20 cellular contexts compared by ENCODE assay signal in the genomic region with DNA sequence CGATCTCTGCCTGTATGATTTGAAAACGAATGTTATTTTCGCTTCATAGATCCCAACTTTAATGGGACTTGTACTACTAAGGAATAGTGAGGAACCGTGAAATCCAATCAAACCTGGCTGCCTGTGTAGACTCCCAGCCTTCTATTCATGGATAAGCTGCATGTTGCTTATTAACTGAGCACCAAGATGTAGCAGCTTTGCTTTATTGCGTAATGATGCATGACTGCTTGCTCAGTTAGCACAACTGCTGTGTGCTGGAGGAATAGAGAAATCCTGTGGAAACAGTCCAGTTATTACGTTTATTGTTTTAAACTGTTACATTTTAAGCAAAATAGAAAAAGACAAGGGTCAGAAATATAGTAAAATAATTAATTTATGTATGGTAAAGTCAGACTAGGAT.
DNase-seq lines count a peak whose midpoint lies in the region; ATAC-seq, FAIRE-seq and TF ChIP-seq lines count a peak whose summit lies in the region.
"Had no signal": no experiment of that assay in that cellular context is flagged by ENCODE, and none has a peak within 500 bp of the region (broad histone marks: within the 10 kb centered on the region; RNA-seq: fewer than 3 reads in every experiment).

No MANE protein-coding gene starts in this region.

- H3K36me3 ChIP-seq in BLaER1 (no peaks in the 10 kb centered on the region), H1 (ENCODE audit: control insufficient read depth in 2 of 4, insufficient read depth in 4 of 4, low read length in 3 of 4) (no peaks in the 10 kb centered on the region), HepG2 (replicated peaks in 1 of 2; ENCODE audit: control insufficient read depth in 1 of 2, insufficient read depth in 2 of 2, low read length in 2 of 2) (no peaks in the 10 kb centered on the region)
- H3K36me3 ChIP-seq: BE2C, colonic mucosa, vagina had no signal

- H3K79me1 ChIP-seq in H1 (ENCODE audit: low read depth, low read length), result no peaks in the 10 kb centered on the region

- no peak overlapping the region for H3K23ac ChIP-seq in H1 (ENCODE audit: insufficient read length)

- H3K14ac ChIP-seq in H1 (ENCODE audit: insufficient read length), result no peak overlapping the region

- CTCF ChIA-PET in H1 (lab: Charles Lee; ENCODE audit: partially characterized antibody) (interaction anchor here (0.6 to 1.1 kb wide), 2 partner anchors 12 to 37 kb away, joined by 3 read pairs; no protein-coding TSS in a partner anchor), HepG2 (lab: Yijun Ruan, JAX; ENCODE audit: low intra/inter-chr PET ratio, low total read pairs) (no interaction called here), WTC11 (lab: Charles Lee) (no interaction called here)

- no peak for TF ChIP-seq POLR2A in H1 (IDR thresholded peaks at IDR 0.05; ENCODE audit: control extremely low read depth in 1 of 2, low read depth in 2 of 2, low read length in 2 of 2)
- TF ChIP-seq POLR2A in HepG2 (IDR thresholded peaks at IDR 0.05; ENCODE audit: insufficient read depth in 1 of 2, low read depth in 2 of 2, low read length in 2 of 2), result no peak

- H3K4me2 ChIP-seq in BLaER1 (peak overlapping the region; percentile 81), H1 (ENCODE audit: insufficient read depth in 1 of 2, low read depth in 2 of 2, low read length in 2 of 2) (no peak overlapping the region), HepG2 (ENCODE audit: low read depth, low read length) (no peak overlapping the region)

- H3K9me3 Mint-ChIP-seq in WTC11, result peaks cover 10% of the 10 kb centered on the region

- in situ Hi-C loops in HepG2 (cut with HindIII; ENCODE audit: extremely low pct_ligation_motif_present, low pct_unique_long_range_greater_than_20kb), result no loop called here

- H3K27me3 ChIP-seq in BLaER1 (no peaks in the 10 kb centered on the region), H1 (replicated peaks in 1 of 4; ENCODE audit: control insufficient read depth in 3 of 4, extremely low read depth in 1 of 4, insufficient read depth in 3 of 4, low read length in 3 of 4) (no peaks in the 10 kb centered on the region), HepG2 (ENCODE audit: control insufficient read depth in 1 of 2, insufficient read depth in 2 of 2, low read length in 2 of 2) (peaks cover under 1 to 2% of the 10 kb centered on the region in 2 experiments; a peak in 3 of 5 replicates)
- H3K27me3 ChIP-seq: BE2C, colonic mucosa, vagina had no signal

- H3K9ac ChIP-seq in BLaER1 (no peak overlapping the region), H1 (replicated peaks in 1 of 4; ENCODE audit: extremely low read depth in 1 of 4, low read depth in 3 of 4, low read length in 3 of 4) (no peak overlapping the region), HepG2 (ENCODE audit: insufficient read depth, low read depth, low read length) (no peak overlapping the region)

- H3K4me3 ChIP-seq in BLaER1, result no peak overlapping the region
- no peak overlapping the region for H3K4me3 ChIP-seq in H1 (ENCODE audit: extremely low read depth in 1 of 4, insufficient read depth in 2 of 4, low read depth in 3 of 4, low read length in 4 of 4)
- no peak overlapping the region for H3K4me3 ChIP-seq in HepG2 (replicated peaks in 1 of 3; ENCODE audit: insufficient read depth in 1 of 3, low read depth in 2 of 3, low read length in 3 of 3)
- H3K4me3 ChIP-seq: colonic mucosa, vagina had no signal

- FAIRE-seq in H1 (lab: Jason Lieb, UNC) (no peak), HepG2 (lab: Jason Lieb, UNC) (no peak)
- FAIRE-seq: endothelial cell of umbilical vein had no signal

- POLR2A ChIA-PET in H1 (lab: Charles Lee; ENCODE audit: partially characterized antibody) (no interaction called here), HepG2 (lab: Yijun Ruan, JAX) (no interaction called here), WTC11 (lab: Charles Lee) (no interaction called here)

- H3K27ac Mint-ChIP-seq in WTC11, result no peak overlapping the region
- H3K27ac Mint-ChIP-seq: progenitor cell of endocrine pancreas had no signal

- WGBS in H1 (ENCODE audit: extremely low coverage in 1 of 2, insufficient coverage in 1 of 2, insufficient read length in 1 of 2, insufficient replicate concordance in 2 of 2, low coverage in 1 of 2, low lambda C conversion rate in 2 of 2, missing lambda C conversion rate in 1 of 2), 2 experiments, result 91% methylated on average over 6 of the region's 6 CpGs; no CpG with 5 or more reads in 1 of the 2 experiments
- 18% methylated on average over 6 of the region's 6 CpGs for WGBS in HepG2 (ENCODE audit: low lambda C conversion rate)

- H3K79me2 ChIP-seq in H1 (ENCODE audit: control insufficient read depth in 1 of 2, insufficient read depth in 2 of 2, low read length in 2 of 2), result no peaks in the 10 kb centered on the region
- no peaks in the 10 kb centered on the region for H3K79me2 ChIP-seq in HepG2 (ENCODE audit: insufficient read depth, low read length)

- H3K27ac ChIP-seq in BLaER1 (peak overlapping the region; percentile 79), H1 (ENCODE audit: low read depth, low read length) (no peak overlapping the region), HepG2 (ENCODE audit: extremely low read length, insufficient read depth, low read length) (no peak overlapping the region)
- H3K27ac ChIP-seq: colonic mucosa, vagina had no signal

- H2BK15ac ChIP-seq in H1 (ENCODE audit: low read length), result peak overlapping the region; percentile 47; the same call in 1 of the 2 replicates

- no peak overlapping the region for H2BK12ac ChIP-seq in H1 (ENCODE audit: low read depth, low read length)

- TF ChIP-seq EP300 in H1 (IDR thresholded peaks at IDR 0.05; ENCODE audit: borderline replicate concordance in 1 of 2, low read depth in 2 of 2, low read length in 2 of 2) (no peak), HepG2 (IDR thresholded peaks at IDR 0.05; ENCODE audit: low read depth in 2 of 2, low read length in 2 of 2) (no peak), HepG2 (CRISPR knock-in tag; IDR thresholded peaks at IDR 0.05; ENCODE audit: borderline replicate concordance) (no peak)

- no peak overlapping the region for H3K18ac ChIP-seq in H1 (ENCODE audit: extremely low read depth, low read length)

- ATAC-seq in HepG2 (no peak), WTC11 (no peak), HG02759 (IDR thresholded peaks at IDR 0.05; ENCODE audit: unreplicated experiment) (no peak)
- ATAC-seq: Right ventricle myocardium inferior had no signal

- H3K4me1 ChIP-seq in BLaER1 (peaks cover 91% of the 10 kb centered on the region), H1 (replicated peaks in 1 of 4; ENCODE audit: control insufficient read depth in 3 of 4, insufficient read depth in 4 of 4, low read length in 3 of 4) (peaks cover 0 to 2% (median 0%) of the 10 kb centered on the region in 4 experiments; a peak in 2 of 7 replicates), HepG2 (ENCODE audit: insufficient read depth, low read length) (no peaks in the 10 kb centered on the region)
- H3K4me1 ChIP-seq: BE2C, colonic mucosa, vagina had no signal

- intact Hi-C loops in HepG2 (cut with micrococcal nuclease; ENCODE audit: unreplicated experiment), result no loop called here

- peaks cover 10% of the 10 kb centered on the region for H3K27me3 Mint-ChIP-seq in WTC11 (ENCODE audit: low read depth)

- H3K9me3 ChIP-seq in BLaER1, result peaks cover 5% of the 10 kb centered on the region; the same call in 1 of the 2 replicates
- peaks cover 0 to 2% of the 10 kb centered on the region in 2 experiments; a peak in 1 of 4 replicates for H3K9me3 ChIP-seq in H1 (ENCODE audit: insufficient read depth in 2 of 2, low read depth in 1 of 2, low read length in 1 of 2)
- H3K9me3 ChIP-seq in HepG2 (ENCODE audit: low read length), result no peaks in the 10 kb centered on the region
- H3K9me3 ChIP-seq: BE2C, colonic mucosa, vagina had no signal

- TF ChIP-seq CTCF in H1 (IDR thresholded peaks at IDR 0.05; ENCODE audit: control extremely low read depth in 1 of 3, insufficient read depth in 1 of 3, low read depth in 1 of 3, low read length in 3 of 3), result no peak
- TF ChIP-seq CTCF in HepG2 (CRISPR knock-in tag; IDR thresholded peaks at IDR 0.05), result no peak
- no peak for TF ChIP-seq CTCF in WTC11 (IDR thresholded peaks at IDR 0.05)

- H4K20me1 ChIP-seq in BLaER1 (no peaks in the 10 kb centered on the region), H1 (replicated peaks in 1 of 2; ENCODE audit: control insufficient read depth in 1 of 2, insufficient read depth in 2 of 2, low read length in 2 of 2) (no peaks in the 10 kb centered on the region), HepG2 (ENCODE audit: insufficient read depth, low read length) (no peaks in the 10 kb centered on the region)

- DNase-seq in MV-4-11 (lab: John Stamatoyannopoulos, UW) (peak; percentile 36), H1 (ENCODE audit: low read depth in 1 of 2, low spot score in 2 of 2) (no peak), HepG2 (ENCODE audit: low spot score) (peak; percentile 5), WTC11 (ENCODE audit: low spot score) (no peak)
- DNase-seq in activated CD4-positive, CD25-positive, alpha-beta regulatory T cell (lab: John Stamatoyannopoulos, UW), result no peak
- no peak for DNase-seq in stimulated activated CD4-positive, alpha-beta T cell treated with anti-CD3 and anti-CD28 coated beads, Interleukin-15, amount 100 ng/mL, for 24 hours
- DNase-seq: activated CD4-positive, alpha-beta T cell treated with anti-CD3 and anti-CD28 coated beads for 4 hours; activated CD8-positive, alpha-beta memory T cell treated with anti-CD3 and anti-CD28 coated beads, Interleukin-2, amount 50 U/mL, for 4 hours; activated gamma-delta T cell treated with Interleukin-2 at 50 U/mL for 16 hours; aorta; BE2C; colonic mucosa; MM.1S; T-helper 2 cell had no signal

- no peak overlapping the region for H4K8ac ChIP-seq in H1 (ENCODE audit: extremely low read depth, insufficient read depth, low read length)

- H3K36me3 Mint-ChIP-seq in WTC11, result no peaks in the 10 kb centered on the region

- no peak overlapping the region for H2BK120ac ChIP-seq in H1 (replicated peaks; ENCODE audit: low read depth, low read length)

- TF ChIP-seq RAD21 in H1 (IDR thresholded peaks at IDR 0.05 in 1 of 2, conservative IDR thresholded peaks at IDR 0.05 in 1 of 2; ENCODE audit: low read depth in 2 of 2, low read length in 2 of 2) (no peak), HepG2 (CRISPR knock-in tag; IDR thresholded peaks at IDR 0.05) (no peak)

- peaks cover 28% of the 10 kb centered on the region for H3K4me1 Mint-ChIP-seq in WTC11

- H2AFZ ChIP-seq in H1 (ENCODE audit: low read length) (no peak overlapping the region), HepG2 (ENCODE audit: low read length) (no peak overlapping the region)

- no peak overlapping the region for H3K4me3 Mint-ChIP-seq in WTC11

- H4K91ac ChIP-seq in H1 (replicated peaks; ENCODE audit: insufficient read length, low read length), result no peak overlapping the region

- H2AK5ac ChIP-seq in H1 (ENCODE audit: low read depth, low read length), result no peak overlapping the region

- H3K56ac ChIP-seq in H1 (replicated peaks; ENCODE audit: insufficient read length, low read depth, low read length), result no peak overlapping the region

- H4K5ac ChIP-seq in H1 (ENCODE audit: insufficient read length, low read depth, low read length), result no peak overlapping the region

- H3K4ac ChIP-seq in H1 (replicated peaks; ENCODE audit: insufficient read length, low read depth, low read length), result no peak overlapping the region

- no peak overlapping the region for H2BK5ac ChIP-seq in H1 (ENCODE audit: low read depth, low read length)

- no TSS peak for BruUV-seq in HepG2 (replicated peaks; lab: Mats Ljungman, UMichigan)

- no peak overlapping the region for H2BK20ac ChIP-seq in H1 (ENCODE audit: low read length)

- no peaks in the 10 kb centered on the region for H3K23me2 ChIP-seq in H1 (ENCODE audit: low read depth, low read length)

Comparison
In these comparisons a context has a peak if more than half of its experiments do, and no peak if none do; other contexts are left out.
1. DNase-seq: peak in MV-4-11 (single experiment) and HepG2 (single experiment); none in H1 (0 of 2), activated CD4-positive, CD25-positive, alpha-beta regulatory T cell (0 of 4), stimulated activated CD4-positive, alpha-beta T cell treated with anti-CD3 and anti-CD28 coated beads, Interleukin-15, amount 100 ng/mL, for 24 hours (single experiment) and WTC11 (single experiment).